In the genomic region with DNA sequence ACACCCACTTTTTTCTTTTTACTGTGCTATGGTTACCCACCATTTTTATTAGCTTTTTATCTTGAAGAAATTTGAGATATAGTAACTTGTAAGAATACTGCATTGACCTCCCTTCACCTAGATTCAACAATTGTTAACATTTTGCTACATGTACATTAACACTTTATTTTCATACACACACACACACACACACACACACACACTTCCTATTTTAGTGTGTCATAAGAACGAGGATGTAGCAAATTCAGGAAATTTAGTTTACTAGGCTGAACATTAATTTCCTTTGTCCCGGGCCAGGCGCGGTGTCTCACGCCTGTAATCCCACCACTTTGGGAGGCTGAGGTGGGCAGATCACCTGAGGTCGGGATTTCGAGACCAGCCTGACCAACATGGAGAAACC, we compare ENCODE assay signal across 2 cellular contexts.
TF ChIP-seq lines count a peak whose summit lies in the region.

No MANE protein-coding gene starts in this region.

TF ChIP-seq in IMR-90, 13 proteins besides CTCF, POLR2A, EP300 and RAD21:
- TF ChIP-seq SMC3 (IDR thresholded peaks at IDR 0.05; ENCODE audit: low read depth, low read length): no peak
- TF ChIP-seq RCOR1 (IDR thresholded peaks at IDR 0.05; ENCODE audit: insufficient replicate concordance, low read length): no peak
- no peak for TF ChIP-seq RFX5 (IDR thresholded peaks at IDR 0.05; ENCODE audit: low read depth, low read length)
- no peak for TF ChIP-seq ELK1 (IDR thresholded peaks at IDR 0.05; ENCODE audit: borderline replicate concordance, low read depth, low read length)

TF ChIP-seq in GM12878, 131 proteins besides CTCF, POLR2A, EP300 and RAD21:
- TF ChIP-seq TCF12 (IDR thresholded peaks at IDR 0.05; ENCODE audit: low read depth, low read length): no peak
